In the genomic region with DNA sequence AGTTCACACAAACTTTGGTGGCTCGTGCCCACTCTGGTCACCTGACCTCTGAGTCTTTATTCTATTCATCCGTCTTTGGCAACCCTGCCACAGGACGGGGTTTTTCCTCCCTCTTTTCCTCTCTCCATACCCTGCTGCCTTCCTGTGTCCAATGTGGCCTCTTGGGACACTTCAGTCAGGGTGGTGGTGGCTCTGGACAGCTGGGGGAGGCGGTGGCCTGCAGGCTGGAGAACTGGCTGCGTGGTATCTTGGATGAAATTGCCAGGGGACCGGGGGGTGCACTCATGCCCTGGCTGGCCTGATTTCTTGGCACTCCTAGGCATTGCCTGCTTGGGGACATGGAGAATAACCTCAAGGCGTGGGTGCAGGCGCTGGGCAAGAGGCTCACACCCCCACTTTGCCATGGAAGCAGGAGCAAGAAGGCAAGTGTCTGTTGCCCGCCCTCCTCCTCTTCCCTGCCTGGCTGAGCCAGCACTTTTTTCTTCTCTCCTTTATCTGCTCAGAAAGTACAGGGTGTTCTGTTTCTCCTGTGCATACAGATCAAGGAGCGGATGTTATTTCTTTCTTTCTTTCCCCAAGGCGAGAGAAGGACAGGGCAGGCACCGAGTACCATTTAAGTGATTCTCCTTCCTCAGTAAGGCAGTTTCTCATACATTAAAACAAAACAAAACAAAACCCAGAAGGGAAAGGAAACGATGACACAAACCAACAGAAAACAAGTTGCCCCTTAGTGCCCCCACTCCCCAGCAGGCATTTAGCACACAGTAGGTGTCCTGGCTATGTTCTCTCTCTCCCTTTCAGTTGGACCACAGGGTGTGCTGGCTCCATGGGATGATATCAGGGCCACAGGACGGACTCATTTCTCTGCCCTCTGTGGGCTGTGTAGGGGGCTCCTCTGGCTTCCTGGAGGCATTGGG, we compare ENCODE assay signal across 1 cellular context.
TF ChIP-seq lines count a peak whose summit lies in the region.

No MANE protein-coding gene starts in this region.

TF ChIP-seq in A549, 52 proteins besides CTCF, POLR2A, EP300 and RAD21 (continued from another document):
- TF ChIP-seq, protein P1, sequence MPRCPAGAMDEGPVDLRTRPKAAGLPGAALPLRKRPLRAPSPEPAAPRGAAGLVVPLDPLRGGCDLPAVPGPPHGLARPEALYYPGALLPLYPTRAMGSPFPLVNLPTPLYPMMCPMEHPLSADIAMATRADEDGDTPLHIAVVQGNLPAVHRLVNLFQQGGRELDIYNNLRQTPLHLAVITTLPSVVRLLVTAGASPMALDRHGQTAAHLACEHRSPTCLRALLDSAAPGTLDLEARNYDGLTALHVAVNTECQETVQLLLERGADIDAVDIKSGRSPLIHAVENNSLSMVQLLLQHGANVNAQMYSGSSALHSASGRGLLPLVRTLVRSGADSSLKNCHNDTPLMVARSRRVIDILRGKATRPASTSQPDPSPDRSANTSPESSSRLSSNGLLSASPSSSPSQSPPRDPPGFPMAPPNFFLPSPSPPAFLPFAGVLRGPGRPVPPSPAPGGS (IDR thresholded peaks at IDR 0.05): no peak
- peak; percentile 88 for TF ChIP-seq MAFK (IDR thresholded peaks at IDR 0.05; ENCODE audit: partially characterized antibody)
- TF ChIP-seq NFE2L2 (conservative IDR thresholded peaks at IDR 0.05; ENCODE audit: low read length): no peak
- TF ChIP-seq, protein P2, sequence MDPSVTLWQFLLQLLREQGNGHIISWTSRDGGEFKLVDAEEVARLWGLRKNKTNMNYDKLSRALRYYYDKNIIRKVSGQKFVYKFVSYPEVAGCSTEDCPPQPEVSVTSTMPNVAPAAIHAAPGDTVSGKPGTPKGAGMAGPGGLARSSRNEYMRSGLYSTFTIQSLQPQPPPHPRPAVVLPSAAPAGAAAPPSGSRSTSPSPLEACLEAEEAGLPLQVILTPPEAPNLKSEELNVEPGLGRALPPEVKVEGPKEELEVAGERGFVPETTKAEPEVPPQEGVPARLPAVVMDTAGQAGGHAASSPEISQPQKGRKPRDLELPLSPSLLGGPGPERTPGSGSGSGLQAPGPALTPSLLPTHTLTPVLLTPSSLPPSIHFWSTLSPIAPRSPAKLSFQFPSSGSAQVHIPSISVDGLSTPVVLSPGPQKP (IDR thresholded peaks at IDR 0.05; ENCODE audit: low read depth, low read length): no peak
- TF ChIP-seq EHF (CRISPR knock-in tag; IDR thresholded peaks at IDR 0.05): no peak
- TF ChIP-seq RCOR1 (IDR thresholded peaks at IDR 0.05; ENCODE audit: low read depth, low read length): 0 out of 2 replicates have a peak, but pooled peaks have one; percentile 25
- no peak for TF ChIP-seq CHD4 (IDR thresholded peaks at IDR 0.05; ENCODE audit: borderline replicate concordance)
- no peak for TF ChIP-seq NR3C1 (IDR thresholded peaks at IDR 0.05)
- TF ChIP-seq, protein P3, sequence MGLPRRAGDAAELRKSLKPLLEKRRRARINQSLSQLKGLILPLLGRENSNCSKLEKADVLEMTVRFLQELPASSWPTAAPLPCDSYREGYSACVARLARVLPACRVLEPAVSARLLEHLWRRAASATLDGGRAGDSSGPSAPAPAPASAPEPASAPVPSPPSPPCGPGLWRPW (IDR thresholded peaks at IDR 0.05): no peak
- TF ChIP-seq TP53 (CRISPR knock-in tag; IDR thresholded peaks at IDR 0.05): no peak
